ENCODE assay signal across 1 cellular context in the genomic region with DNA sequence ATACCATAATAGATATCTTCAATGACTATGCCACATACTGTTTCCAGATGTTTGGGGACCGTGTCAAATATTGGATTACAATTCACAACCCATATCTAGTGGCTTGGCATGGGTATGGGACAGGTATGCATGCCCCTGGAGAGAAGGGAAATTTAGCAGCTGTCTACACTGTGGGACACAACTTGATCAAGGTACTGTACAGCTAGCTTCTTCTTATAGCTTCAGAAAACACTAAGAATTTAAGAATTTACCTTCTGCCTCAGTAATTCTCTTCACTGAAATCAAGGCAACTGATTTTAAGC.
TF ChIP-seq lines count a peak whose summit lies in the region.

No MANE protein-coding gene starts in this region.

TF ChIP-seq in WTC11, 78 proteins besides CTCF, POLR2A, EP300 and RAD21 (continued from another document):
- TF ChIP-seq, protein P1, sequence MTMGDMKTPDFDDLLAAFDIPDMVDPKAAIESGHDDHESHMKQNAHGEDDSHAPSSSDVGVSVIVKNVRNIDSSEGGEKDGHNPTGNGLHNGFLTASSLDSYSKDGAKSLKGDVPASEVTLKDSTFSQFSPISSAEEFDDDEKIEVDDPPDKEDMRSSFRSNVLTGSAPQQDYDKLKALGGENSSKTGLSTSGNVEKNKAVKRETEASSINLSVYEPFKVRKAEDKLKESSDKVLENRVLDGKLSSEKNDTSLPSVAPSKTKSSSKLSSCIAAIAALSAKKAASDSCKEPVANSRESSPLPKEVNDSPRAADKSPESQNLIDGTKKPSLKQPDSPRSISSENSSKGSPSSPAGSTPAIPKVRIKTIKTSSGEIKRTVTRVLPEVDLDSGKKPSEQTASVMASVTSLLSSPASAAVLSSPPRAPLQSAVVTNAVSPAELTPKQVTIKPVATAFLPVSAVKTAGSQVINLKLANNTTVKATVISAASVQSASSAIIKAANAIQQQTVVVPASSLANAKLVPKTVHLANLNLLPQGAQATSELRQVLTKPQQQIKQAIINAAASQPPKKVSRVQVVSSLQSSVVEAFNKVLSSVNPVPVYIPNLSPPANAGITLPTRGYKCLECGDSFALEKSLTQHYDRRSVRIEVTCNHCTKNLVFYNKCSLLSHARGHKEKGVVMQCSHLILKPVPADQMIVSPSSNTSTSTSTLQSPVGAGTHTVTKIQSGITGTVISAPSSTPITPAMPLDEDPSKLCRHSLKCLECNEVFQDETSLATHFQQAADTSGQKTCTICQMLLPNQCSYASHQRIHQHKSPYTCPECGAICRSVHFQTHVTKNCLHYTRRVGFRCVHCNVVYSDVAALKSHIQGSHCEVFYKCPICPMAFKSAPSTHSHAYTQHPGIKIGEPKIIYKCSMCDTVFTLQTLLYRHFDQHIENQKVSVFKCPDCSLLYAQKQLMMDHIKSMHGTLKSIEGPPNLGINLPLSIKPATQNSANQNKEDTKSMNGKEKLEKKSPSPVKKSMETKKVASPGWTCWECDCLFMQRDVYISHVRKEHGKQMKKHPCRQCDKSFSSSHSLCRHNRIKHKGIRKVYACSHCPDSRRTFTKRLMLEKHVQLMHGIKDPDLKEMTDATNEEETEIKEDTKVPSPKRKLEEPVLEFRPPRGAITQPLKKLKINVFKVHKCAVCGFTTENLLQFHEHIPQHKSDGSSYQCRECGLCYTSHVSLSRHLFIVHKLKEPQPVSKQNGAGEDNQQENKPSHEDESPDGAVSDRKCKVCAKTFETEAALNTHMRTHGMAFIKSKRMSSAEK (CRISPR knock-in tag; IDR thresholded peaks at IDR 0.05; ENCODE audit: borderline replicate concordance): no peak
- no peak for TF ChIP-seq ZNF416 (CRISPR knock-in tag; IDR thresholded peaks at IDR 0.05)
- TF ChIP-seq, protein P2, sequence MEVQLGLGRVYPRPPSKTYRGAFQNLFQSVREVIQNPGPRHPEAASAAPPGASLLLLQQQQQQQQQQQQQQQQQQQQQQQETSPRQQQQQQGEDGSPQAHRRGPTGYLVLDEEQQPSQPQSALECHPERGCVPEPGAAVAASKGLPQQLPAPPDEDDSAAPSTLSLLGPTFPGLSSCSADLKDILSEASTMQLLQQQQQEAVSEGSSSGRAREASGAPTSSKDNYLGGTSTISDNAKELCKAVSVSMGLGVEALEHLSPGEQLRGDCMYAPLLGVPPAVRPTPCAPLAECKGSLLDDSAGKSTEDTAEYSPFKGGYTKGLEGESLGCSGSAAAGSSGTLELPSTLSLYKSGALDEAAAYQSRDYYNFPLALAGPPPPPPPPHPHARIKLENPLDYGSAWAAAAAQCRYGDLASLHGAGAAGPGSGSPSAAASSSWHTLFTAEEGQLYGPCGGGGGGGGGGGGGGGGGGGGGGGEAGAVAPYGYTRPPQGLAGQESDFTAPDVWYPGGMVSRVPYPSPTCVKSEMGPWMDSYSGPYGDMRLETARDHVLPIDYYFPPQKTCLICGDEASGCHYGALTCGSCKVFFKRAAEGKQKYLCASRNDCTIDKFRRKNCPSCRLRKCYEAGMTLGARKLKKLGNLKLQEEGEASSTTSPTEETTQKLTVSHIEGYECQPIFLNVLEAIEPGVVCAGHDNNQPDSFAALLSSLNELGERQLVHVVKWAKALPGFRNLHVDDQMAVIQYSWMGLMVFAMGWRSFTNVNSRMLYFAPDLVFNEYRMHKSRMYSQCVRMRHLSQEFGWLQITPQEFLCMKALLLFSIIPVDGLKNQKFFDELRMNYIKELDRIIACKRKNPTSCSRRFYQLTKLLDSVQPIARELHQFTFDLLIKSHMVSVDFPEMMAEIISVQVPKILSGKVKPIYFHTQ (CRISPR knock-in tag; IDR thresholded peaks at IDR 0.05): no peak
- no peak for TF ChIP-seq ETV6 (CRISPR knock-in tag; IDR thresholded peaks at IDR 0.05)
- no peak for TF ChIP-seq ZNF317 (CRISPR knock-in tag; IDR thresholded peaks at IDR 0.05; ENCODE audit: borderline replicate concordance, low read depth)
- TF ChIP-seq NFATC4 (CRISPR knock-in tag; IDR thresholded peaks at IDR 0.05): no peak
- TF ChIP-seq, protein P3, sequence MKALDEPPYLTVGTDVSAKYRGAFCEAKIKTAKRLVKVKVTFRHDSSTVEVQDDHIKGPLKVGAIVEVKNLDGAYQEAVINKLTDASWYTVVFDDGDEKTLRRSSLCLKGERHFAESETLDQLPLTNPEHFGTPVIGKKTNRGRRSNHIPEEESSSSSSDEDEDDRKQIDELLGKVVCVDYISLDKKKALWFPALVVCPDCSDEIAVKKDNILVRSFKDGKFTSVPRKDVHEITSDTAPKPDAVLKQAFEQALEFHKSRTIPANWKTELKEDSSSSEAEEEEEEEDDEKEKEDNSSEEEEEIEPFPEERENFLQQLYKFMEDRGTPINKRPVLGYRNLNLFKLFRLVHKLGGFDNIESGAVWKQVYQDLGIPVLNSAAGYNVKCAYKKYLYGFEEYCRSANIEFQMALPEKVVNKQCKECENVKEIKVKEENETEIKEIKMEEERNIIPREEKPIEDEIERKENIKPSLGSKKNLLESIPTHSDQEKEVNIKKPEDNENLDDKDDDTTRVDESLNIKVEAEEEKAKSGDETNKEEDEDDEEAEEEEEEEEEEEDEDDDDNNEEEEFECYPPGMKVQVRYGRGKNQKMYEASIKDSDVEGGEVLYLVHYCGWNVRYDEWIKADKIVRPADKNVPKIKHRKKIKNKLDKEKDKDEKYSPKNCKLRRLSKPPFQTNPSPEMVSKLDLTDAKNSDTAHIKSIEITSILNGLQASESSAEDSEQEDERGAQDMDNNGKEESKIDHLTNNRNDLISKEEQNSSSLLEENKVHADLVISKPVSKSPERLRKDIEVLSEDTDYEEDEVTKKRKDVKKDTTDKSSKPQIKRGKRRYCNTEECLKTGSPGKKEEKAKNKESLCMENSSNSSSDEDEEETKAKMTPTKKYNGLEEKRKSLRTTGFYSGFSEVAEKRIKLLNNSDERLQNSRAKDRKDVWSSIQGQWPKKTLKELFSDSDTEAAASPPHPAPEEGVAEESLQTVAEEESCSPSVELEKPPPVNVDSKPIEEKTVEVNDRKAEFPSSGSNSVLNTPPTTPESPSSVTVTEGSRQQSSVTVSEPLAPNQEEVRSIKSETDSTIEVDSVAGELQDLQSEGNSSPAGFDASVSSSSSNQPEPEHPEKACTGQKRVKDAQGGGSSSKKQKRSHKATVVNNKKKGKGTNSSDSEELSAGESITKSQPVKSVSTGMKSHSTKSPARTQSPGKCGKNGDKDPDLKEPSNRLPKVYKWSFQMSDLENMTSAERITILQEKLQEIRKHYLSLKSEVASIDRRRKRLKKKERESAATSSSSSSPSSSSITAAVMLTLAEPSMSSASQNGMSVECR (CRISPR knock-in tag; IDR thresholded peaks at IDR 0.05; ENCODE audit: borderline replicate concordance): no peak
- TF ChIP-seq TEAD4 (CRISPR knock-in tag; IDR thresholded peaks at IDR 0.05): no peak
- TF ChIP-seq TP53 (CRISPR knock-in tag; IDR thresholded peaks at IDR 0.05): no peak
- TF ChIP-seq CBFB (CRISPR knock-in tag; IDR thresholded peaks at IDR 0.05; ENCODE audit: low read depth): no peak
- no peak for TF ChIP-seq RELA (CRISPR knock-in tag; IDR thresholded peaks at IDR 0.05; ENCODE audit: borderline replicate concordance)
- TF ChIP-seq CREM (CRISPR knock-in tag; IDR thresholded peaks at IDR 0.05): no peak
